1 cellular context compared by ENCODE assay signal in the genomic region with DNA sequence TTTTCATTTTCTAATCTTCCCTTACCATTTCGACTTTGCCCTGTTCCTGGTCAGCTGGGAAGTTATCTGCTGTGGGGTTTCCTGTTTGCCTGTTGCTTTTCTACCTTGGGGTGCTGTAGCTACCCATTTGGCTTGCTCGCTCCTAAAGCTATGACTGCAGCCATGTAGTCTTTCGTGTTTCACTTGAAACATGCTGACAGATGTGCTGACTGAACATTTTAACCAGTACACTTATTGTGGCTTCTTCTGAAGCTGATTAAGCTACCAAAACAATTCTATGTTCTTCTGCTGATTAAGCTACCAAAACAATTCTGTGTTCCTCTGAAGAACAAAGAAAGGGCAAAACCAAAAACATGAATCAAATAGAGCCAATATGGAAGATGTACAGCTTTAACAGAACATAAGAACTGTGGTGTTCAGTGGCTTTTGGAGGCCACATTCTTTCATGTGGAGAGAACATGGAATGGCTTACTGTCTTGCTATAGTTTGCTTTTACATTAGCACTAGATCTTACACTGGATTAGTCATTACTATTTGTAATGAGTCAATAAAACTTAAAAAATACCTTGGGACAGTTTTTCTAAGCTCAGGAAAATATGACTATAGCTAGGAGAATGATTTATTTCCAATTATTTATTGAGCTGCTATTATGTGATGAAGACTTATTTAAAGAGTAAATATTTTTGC.
TF ChIP-seq lines count a peak whose summit lies in the region.

No MANE protein-coding gene starts in this region.

TF ChIP-seq in GM23338, 12 proteins besides CTCF, POLR2A, EP300 and RAD21 (continued from another document):
- TF ChIP-seq ZNF462 (CRISPR knock-in tag; IDR thresholded peaks at IDR 0.05) (no peak), JUNB (IDR thresholded peaks at IDR 0.05; ENCODE audit: unreplicated experiment) (no peak)
TF ChIP-seq in GM23338: peak in this region for 0.
